ENCODE assay signal across 11 cellular contexts in genomic region chr11:68749501-68750196, GRCh38. TPM values are rescaled to one million over a fixed set of nuclear protein-coding genes. Genes with fewer than 3 reads are reported as not detected.
DNase-seq lines count a peak whose midpoint lies in the region; ATAC-seq and TF ChIP-seq lines count a peak whose summit lies in the region.
"Had no signal": no experiment of that assay in that cellular context is flagged by ENCODE, and none has a peak within 500 bp of the region (broad histone marks: within the 10 kb centered on the region; RNA-seq: fewer than 3 reads in every experiment).

No MANE protein-coding gene starts in this region.

- H3K4me1 ChIP-seq in CD8-positive, alpha-beta memory T cell (ENCODE audit: insufficient read depth, low read length) = no peaks in the 10 kb centered on the region
- H3K4me1 ChIP-seq in HUES6 (ENCODE audit: control insufficient read depth, insufficient read depth, low read length) = peaks cover 25% of the 10 kb centered on the region

- no peaks in the 10 kb centered on the region for H3K9me3 ChIP-seq in CD8-positive, alpha-beta memory T cell (ENCODE audit: low read length)
- H3K9me3 ChIP-seq in HUES6 (ENCODE audit: control insufficient read depth, insufficient read depth, low read depth, low read length) = no peaks in the 10 kb centered on the region

- peak overlapping the region in 4 of 8 donors; percentile 29 to 85 (median 56) for H3K27ac Mint-ChIP-seq in CD8-positive, alpha-beta memory T cell
- H3K27ac Mint-ChIP-seq in chondrocyte (ENCODE audit: unreplicated experiment) = no peak overlapping the region
- peak overlapping the region; percentile 55 to 70 for H3K27ac Mint-ChIP-seq in natural killer cell treated with Interleukin-12 subunit alpha and Interleukin-12 subunit beta and Interleukin-15 and Interleukin-18, amount 100 ng/mL, for 72 hours

- H3K27me3 ChIP-seq in CD8-positive, alpha-beta memory T cell (ENCODE audit: insufficient read depth, low read length, poor library complexity, severe bottlenecking) = no peaks in the 10 kb centered on the region
- H3K27me3 ChIP-seq in HUES6 (ENCODE audit: control insufficient read depth, insufficient read depth, low read length) = no peaks in the 10 kb centered on the region

- POLR2A ChIA-PET in CD8-positive, alpha-beta memory T cell (lab: Charles Lee) = interaction anchor here (0.9 to 1.7 kb wide), 4 partner anchors 48 to 1121 kb away, joined by 3 to 6 read pairs (median 5); partner anchors contain the start of gene CPT1A

- no peak overlapping the region for H3K4me3 ChIP-seq in CD8-positive, alpha-beta memory T cell (ENCODE audit: low read length)
- H3K4me3 ChIP-seq in HUES6 (ENCODE audit: low read depth, low read length) = peak overlapping the region; percentile 53

- H3K36me3 ChIP-seq in CD8-positive, alpha-beta memory T cell (ENCODE audit: insufficient read depth, low read length) = no peaks in the 10 kb centered on the region
- peaks cover 29% of the 10 kb centered on the region for H3K36me3 ChIP-seq in HUES6 (ENCODE audit: control insufficient read depth, insufficient read depth, low read length)

- no peak for ATAC-seq in natural killer cell treated with Interleukin-12 subunit alpha and Interleukin-12 subunit beta and Interleukin-15 and Interleukin-18, amount 100 ng/mL, for 72 hours
- no peak for ATAC-seq in GM21515 (IDR thresholded peaks at IDR 0.05; ENCODE audit: unreplicated experiment)
- no peak for ATAC-seq in HG03439 (IDR thresholded peaks at IDR 0.05; ENCODE audit: unreplicated experiment)
- ATAC-seq in GM21576 (IDR thresholded peaks at IDR 0.05; ENCODE audit: unreplicated experiment) = no peak
- ATAC-seq: activated CD4-positive, CD25-positive, alpha-beta regulatory T cell treated with anti-CD3 and anti-CD28 coated beads, Interleukin-2, amount 50 U/mL, for 24 hours had no signal

- DNase-seq in CD8-positive, alpha-beta memory T cell = no peak
- DNase-seq in chondrocyte (ENCODE audit: low spot score) = no peak
- DNase-seq in natural killer cell treated with Interleukin-12 subunit alpha and Interleukin-12 subunit beta and Interleukin-15 and Interleukin-18, amount 100 ng/mL, for 72 hours (ENCODE audit: low spot score) = no peak
- no peak for DNase-seq in hypothalamus (lab: John Stamatoyannopoulos, UW)
- DNase-seq: HCEC 1CT, NCI-H1105 had no signal

- CTCF ChIA-PET in CD8-positive, alpha-beta memory T cell (lab: Charles Lee) = interaction anchor here (1.8 to 2.1 kb wide), 2 partner anchors 94 to 95 kb away, joined by 4 to 8 read pairs; no protein-coding TSS in a partner anchor

- H3K27ac ChIP-seq in CD8-positive, alpha-beta memory T cell (ENCODE audit: low read depth, low read length) = no peak overlapping the region
- peak overlapping the region; percentile 79 for H3K27ac ChIP-seq in HUES6 (ENCODE audit: low read depth, low read length)

- peak overlapping the region; percentile 47 to 82 (median 74) for H3K4me3 Mint-ChIP-seq in CD8-positive, alpha-beta memory T cell
- peak overlapping the region; percentile 20 for H3K4me3 Mint-ChIP-seq in chondrocyte (ENCODE audit: unreplicated experiment)
- peak overlapping the region; percentile 26 for H3K4me3 Mint-ChIP-seq in natural killer cell treated with Interleukin-12 subunit alpha and Interleukin-12 subunit beta and Interleukin-15 and Interleukin-18, amount 100 ng/mL, for 72 hours

- no peak for TF ChIP-seq CTCF in chondrocyte (IDR thresholded peaks at IDR 0.05)

- H3K9ac ChIP-seq in HUES6 (ENCODE audit: low read length) = peak overlapping the region; percentile 82

- no peaks in the 10 kb centered on the region for H3K27me3 Mint-ChIP-seq in CD8-positive, alpha-beta memory T cell
- H3K27me3 Mint-ChIP-seq in chondrocyte (ENCODE audit: low read depth) = no peaks in the 10 kb centered on the region
- H3K27me3 Mint-ChIP-seq in natural killer cell treated with Interleukin-12 subunit alpha and Interleukin-12 subunit beta and Interleukin-15 and Interleukin-18, amount 100 ng/mL, for 72 hours = no peaks in the 10 kb centered on the region

- peaks cover 15 to 20% (median 16%) of the 10 kb centered on the region in 3 donors for H3K4me1 Mint-ChIP-seq in CD8-positive, alpha-beta memory T cell
- peaks cover 15% of the 10 kb centered on the region for H3K4me1 Mint-ChIP-seq in chondrocyte (ENCODE audit: low read depth)
- peaks cover 0 to 14% of the 10 kb centered on the region in 2 donors for H3K4me1 Mint-ChIP-seq in natural killer cell treated with Interleukin-12 subunit alpha and Interleukin-12 subunit beta and Interleukin-15 and Interleukin-18, amount 100 ng/mL, for 72 hours (ENCODE audit: low read depth in 2 of 2)

- peaks cover 4 to 16% (median 5%) of the 10 kb centered on the region in 3 donors for H3K36me3 Mint-ChIP-seq in CD8-positive, alpha-beta memory T cell
- peaks cover 9% of the 10 kb centered on the region for H3K36me3 Mint-ChIP-seq in chondrocyte (ENCODE audit: low read depth)
- no peaks in the 10 kb centered on the region for H3K36me3 Mint-ChIP-seq in natural killer cell treated with Interleukin-12 subunit alpha and Interleukin-12 subunit beta and Interleukin-15 and Interleukin-18, amount 100 ng/mL, for 72 hours

- no peaks in the 10 kb centered on the region for H3K9me3 Mint-ChIP-seq in CD8-positive, alpha-beta memory T cell
- H3K9me3 Mint-ChIP-seq in chondrocyte (ENCODE audit: low read depth) = no peaks in the 10 kb centered on the region
- no peaks in the 10 kb centered on the region for H3K9me3 Mint-ChIP-seq in natural killer cell treated with Interleukin-12 subunit alpha and Interleukin-12 subunit beta and Interleukin-15 and Interleukin-18, amount 100 ng/mL, for 72 hours

RNA-seq across cellular contexts. Expression of gene TESMIN, which starts 1.7 kb away (rescaled TPM):
- 1 to 10 TPM; 1.3 TPM for total RNA-seq in CD8-positive, alpha-beta memory T cell
- polyA plus RNA-seq in CD8-positive, alpha-beta memory T cell = 3.2 TPM
- total RNA-seq in chondrocyte = 0.33 to 0.37 TPM in 2 of 3 replicates, not detected in the other
- total RNA-seq in natural killer cell treated with Interleukin-12 subunit alpha and Interleukin-12 subunit beta and Interleukin-15 and Interleukin-18, amount 100 ng/mL, for 72 hours = 1 to 10 TPM in 1 of 2 donors, under 1 TPM in 1; 0.98 to 4.9 TPM

Comparison
In these comparisons a context has a peak if more than half of its experiments do, and no peak if none do; other contexts are left out.
1. H3K4me3 Mint-ChIP-seq: peak in every context shown above with its lines; median percentile 74 in CD8-positive, alpha-beta memory T cell; 26 in natural killer cell treated with Interleukin-12 subunit alpha and Interleukin-12 subunit beta and Interleukin-15 and Interleukin-18, amount 100 ng/mL, for 72 hours; 20 in chondrocyte.